ENCODE assay signal across 1 cellular context in genomic region chr11:118434123-118434552, GRCh38.
TF ChIP-seq lines count a peak whose summit lies in the region.

No MANE protein-coding gene starts in this region.

TF ChIP-seq in HepG2, 621 proteins besides CTCF, POLR2A, EP300 and RAD21 (continued from another document):
- TF ChIP-seq RCOR2 (CRISPR knock-in tag; IDR thresholded peaks at IDR 0.05) (no peak), ZBTB8A (CRISPR knock-in tag; IDR thresholded peaks at IDR 0.05; ENCODE audit: borderline replicate concordance, low read depth) (0 out of 2 replicates have a peak, but pooled peaks have one; percentile 23), SPEN (CRISPR knock-in tag; IDR thresholded peaks at IDR 0.05; ENCODE audit: low read depth) (no peak), RFX3 (CRISPR knock-in tag; IDR thresholded peaks at IDR 0.05) (no peak), ZNF609 (CRISPR knock-in tag; IDR thresholded peaks at IDR 0.05; ENCODE audit: borderline replicate concordance) (no peak), HHEX (CRISPR knock-in tag; IDR thresholded peaks at IDR 0.05) (no peak), NRL (CRISPR knock-in tag; IDR thresholded peaks at IDR 0.05; ENCODE audit: borderline replicate concordance) (no peak), YY1 (IDR thresholded peaks at IDR 0.05; ENCODE audit: insufficient read depth, insufficient replicate concordance, low read depth, low read length) (no peak), NFYB (CRISPR knock-in tag; IDR thresholded peaks at IDR 0.05) (peak; percentile 32; the same call in 1 of the 2 replicates), KDM6A (CRISPR knock-in tag; IDR thresholded peaks at IDR 0.05; ENCODE audit: low read depth) (no peak), HNRNPH1 (optimal IDR thresholded peaks at IDR 0.05; ENCODE audit: low read depth, low read length) (no peak), ZSCAN30 (CRISPR knock-in tag; IDR thresholded peaks at IDR 0.05) (no peak), NFYC (CRISPR knock-in tag; IDR thresholded peaks at IDR 0.05) (0 out of 2 replicates have a peak, but pooled peaks have one; percentile 3), ELF3 (CRISPR knock-in tag; IDR thresholded peaks at IDR 0.05) (no peak), NCOA5 (CRISPR knock-in tag; IDR thresholded peaks at IDR 0.05) (no peak), SAFB2 (CRISPR knock-in tag; IDR thresholded peaks at IDR 0.05; ENCODE audit: borderline replicate concordance, low read depth) (no peak), ZIK1 (CRISPR knock-in tag; IDR thresholded peaks at IDR 0.05; ENCODE audit: borderline replicate concordance, low read depth) (no peak), NCOA1 (CRISPR knock-in tag; IDR thresholded peaks at IDR 0.05) (0 out of 2 replicates have a peak, but pooled peaks have one; percentile 2), ZBTB38 (CRISPR knock-in tag; IDR thresholded peaks at IDR 0.05) (no peak), ZNF777 (CRISPR knock-in tag; IDR thresholded peaks at IDR 0.05) (no peak), ZNF280D (CRISPR knock-in tag; IDR thresholded peaks at IDR 0.05) (no peak), HNRNPL (IDR thresholded peaks at IDR 0.05; ENCODE audit: low read depth, low read length) (no peak), TGIF2 (CRISPR knock-in tag; IDR thresholded peaks at IDR 0.05) (0 out of 2 replicates have a peak, but pooled peaks have one; percentile 0), GTF3A (CRISPR knock-in tag; conservative IDR thresholded peaks at IDR 0.05) (no peak), MAX (IDR thresholded peaks at IDR 0.05) (peak; percentile 63), ZNF362 (CRISPR knock-in tag; IDR thresholded peaks at IDR 0.05; ENCODE audit: borderline replicate concordance) (no peak), MAF1 (CRISPR knock-in tag; IDR thresholded peaks at IDR 0.05; ENCODE audit: borderline replicate concordance) (no peak), HNF4G (IDR thresholded peaks at IDR 0.05; ENCODE audit: borderline replicate concordance, low read depth, low read length) (no peak), HNF4G (CRISPR knock-in tag; IDR thresholded peaks at IDR 0.05; ENCODE audit: borderline replicate concordance, low read depth) (no peak)
- TF ChIP-seq, protein P1, sequence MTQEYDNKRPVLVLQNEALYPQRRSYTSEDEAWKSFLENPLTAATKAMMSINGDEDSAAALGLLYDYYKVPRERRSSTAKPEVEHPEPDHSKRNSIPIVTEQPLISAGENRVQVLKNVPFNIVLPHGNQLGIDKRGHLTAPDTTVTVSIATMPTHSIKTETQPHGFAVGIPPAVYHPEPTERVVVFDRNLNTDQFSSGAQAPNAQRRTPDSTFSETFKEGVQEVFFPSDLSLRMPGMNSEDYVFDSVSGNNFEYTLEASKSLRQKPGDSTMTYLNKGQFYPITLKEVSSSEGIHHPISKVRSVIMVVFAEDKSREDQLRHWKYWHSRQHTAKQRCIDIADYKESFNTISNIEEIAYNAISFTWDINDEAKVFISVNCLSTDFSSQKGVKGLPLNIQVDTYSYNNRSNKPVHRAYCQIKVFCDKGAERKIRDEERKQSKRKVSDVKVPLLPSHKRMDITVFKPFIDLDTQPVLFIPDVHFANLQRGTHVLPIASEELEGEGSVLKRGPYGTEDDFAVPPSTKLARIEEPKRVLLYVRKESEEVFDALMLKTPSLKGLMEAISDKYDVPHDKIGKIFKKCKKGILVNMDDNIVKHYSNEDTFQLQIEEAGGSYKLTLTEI (CRISPR knock-in tag; conservative IDR thresholded peaks at IDR 0.05), result no peak
